12 cellular contexts compared by ENCODE assay signal in genomic region chr5:135890867-135891266, GRCh38. TPM values are rescaled to one million over a fixed set of nuclear protein-coding genes. Genes with fewer than 3 reads are reported as not detected.
DNase-seq lines count a peak whose midpoint lies in the region; ATAC-seq and TF ChIP-seq lines count a peak whose summit lies in the region.
"Had no signal": no experiment of that assay in that cellular context is flagged by ENCODE, and none has a peak within 500 bp of the region (broad histone marks: within the 10 kb centered on the region; RNA-seq: fewer than 3 reads in every experiment).

No MANE protein-coding gene starts in this region.

- no peak overlapping the region for H3K4me3 ChIP-seq in PC-3 (ENCODE audit: low read length)
- H3K4me3 ChIP-seq in CD8-positive, alpha-beta memory T cell (ENCODE audit: low read length) = no peak overlapping the region

- ATAC-seq in GM18505 (IDR thresholded peaks at IDR 0.05; ENCODE audit: unreplicated experiment) (peak; percentile 46), GM19452 (IDR thresholded peaks at IDR 0.05; ENCODE audit: unreplicated experiment) (peak; percentile 68), HG03439 (IDR thresholded peaks at IDR 0.05; ENCODE audit: unreplicated experiment) (peak; percentile 69), PC-3 (no peak)
- ATAC-seq in activated naive CD8-positive, alpha-beta T cell treated with anti-CD3 and anti-CD28 coated beads, Interleukin-2, amount 10 ng/mL, durations not matched to agents 7 days and 5 days (ENCODE audit: low read depth) = peak; percentile 21

- BruUV-seq in PC-3 (replicated peaks; lab: Mats Ljungman, UMichigan) = no TSS peak

- H2AFZ ChIP-seq in PC-3 (ENCODE audit: low read length) = no peak overlapping the region

- H3K4me1 Mint-ChIP-seq in activated naive CD8-positive, alpha-beta T cell treated with anti-CD3 and anti-CD28 coated beads, Interleukin-2, amount 10 ng/mL, durations not matched to agents 7 days and 5 days = peaks cover 8% of the 10 kb centered on the region
- H3K4me1 Mint-ChIP-seq in CD8-positive, alpha-beta memory T cell = peaks cover 8 to 22% (median 14%) of the 10 kb centered on the region in 3 donors

- intact Hi-C loops in PC-3 (cut with micrococcal nuclease) = no loop called here

- TF ChIP-seq POLR2A in GM18505 (IDR thresholded peaks at IDR 0.05; ENCODE audit: borderline replicate concordance, extremely low read depth, insufficient read depth, insufficient read length) = no peak

- DNase-seq in activated naive CD8-positive, alpha-beta T cell treated with anti-CD3 and anti-CD28 coated beads, Interleukin-2, amount 10 ng/mL, durations not matched to agents 7 days and 5 days = no peak
- DNase-seq in anterior cingulate cortex (lab: John Stamatoyannopoulos, UW) (no peak), cortex of kidney (lab: John Stamatoyannopoulos, UW) (no peak), PC-3 (no peak)
- no peak for DNase-seq in CD8-positive, alpha-beta memory T cell
- DNase-seq: left cardiac atrium, NCI-H446 treated with DMSO at 0.1 percent for 48 hours had no signal

- no peaks in the 10 kb centered on the region for H3K36me3 Mint-ChIP-seq in activated naive CD8-positive, alpha-beta T cell treated with anti-CD3 and anti-CD28 coated beads, Interleukin-2, amount 10 ng/mL, durations not matched to agents 7 days and 5 days
- no peaks in the 10 kb centered on the region for H3K36me3 Mint-ChIP-seq in CD8-positive, alpha-beta memory T cell

- H3F3A ChIP-seq in PC-3 (ENCODE audit: low read length, unreplicated experiment) = no peaks in the 10 kb centered on the region

- no peak overlapping the region for H3K27ac ChIP-seq in PC-3 (ENCODE audit: low read length)
- H3K27ac ChIP-seq in CD8-positive, alpha-beta memory T cell (ENCODE audit: low read depth, low read length) = no peak overlapping the region

- CTCF ChIA-PET in PC-3 (lab: Charles Lee) = no interaction called here
- CTCF ChIA-PET in CD8-positive, alpha-beta memory T cell (lab: Charles Lee) = interaction anchor here (0.7 to 1.6 kb wide), 3 partner anchors 9 to 80 kb away, joined by 3 read pairs; no protein-coding TSS in a partner anchor

- no peaks in the 10 kb centered on the region for H3K27me3 ChIP-seq in PC-3 (ENCODE audit: low read length)
- H3K27me3 ChIP-seq in CD8-positive, alpha-beta memory T cell (ENCODE audit: insufficient read depth, low read length, poor library complexity, severe bottlenecking) = no peaks in the 10 kb centered on the region

- H3K9me3 Mint-ChIP-seq in activated naive CD8-positive, alpha-beta T cell treated with anti-CD3 and anti-CD28 coated beads, Interleukin-2, amount 10 ng/mL, durations not matched to agents 7 days and 5 days = no peaks in the 10 kb centered on the region
- no peaks in the 10 kb centered on the region for H3K9me3 Mint-ChIP-seq in CD8-positive, alpha-beta memory T cell

- H3K4me2 ChIP-seq in PC-3 (ENCODE audit: low read length) = no peak overlapping the region

- H3K9ac ChIP-seq in PC-3 (ENCODE audit: low read length) = no peak overlapping the region

- H3K27me3 Mint-ChIP-seq in activated naive CD8-positive, alpha-beta T cell treated with anti-CD3 and anti-CD28 coated beads, Interleukin-2, amount 10 ng/mL, durations not matched to agents 7 days and 5 days = peaks cover 21% of the 10 kb centered on the region
- peaks cover 9 to 17% of the 10 kb centered on the region in 2 donors for H3K27me3 Mint-ChIP-seq in CD8-positive, alpha-beta memory T cell

- H3K27ac Mint-ChIP-seq in activated naive CD8-positive, alpha-beta T cell treated with anti-CD3 and anti-CD28 coated beads, Interleukin-2, amount 10 ng/mL, durations not matched to agents 7 days and 5 days = no peak overlapping the region
- no peak overlapping the region for H3K27ac Mint-ChIP-seq in CD8-positive, alpha-beta memory T cell

- H3K36me3 ChIP-seq in PC-3 (ENCODE audit: low read depth, low read length) = no peaks in the 10 kb centered on the region
- no peaks in the 10 kb centered on the region for H3K36me3 ChIP-seq in CD8-positive, alpha-beta memory T cell (ENCODE audit: insufficient read depth, low read length)

- H3K79me2 ChIP-seq in PC-3 (ENCODE audit: low read length) = no peaks in the 10 kb centered on the region

- peaks cover 5% of the 10 kb centered on the region; the same call in 1 of the 2 replicates for H3K4me1 ChIP-seq in PC-3 (ENCODE audit: insufficient read depth, low read length)
- H3K4me1 ChIP-seq in CD8-positive, alpha-beta memory T cell (ENCODE audit: insufficient read depth, low read length) = peaks cover 5% of the 10 kb centered on the region

- H3K4me3 Mint-ChIP-seq in activated naive CD8-positive, alpha-beta T cell treated with anti-CD3 and anti-CD28 coated beads, Interleukin-2, amount 10 ng/mL, durations not matched to agents 7 days and 5 days = no peak overlapping the region
- H3K4me3 Mint-ChIP-seq in CD8-positive, alpha-beta memory T cell = no peak overlapping the region

- H4K20me1 ChIP-seq in PC-3 (ENCODE audit: low read length) = no peaks in the 10 kb centered on the region

- H3K9me3 ChIP-seq in PC-3 (ENCODE audit: low read length) = no peaks in the 10 kb centered on the region
- no peaks in the 10 kb centered on the region for H3K9me3 ChIP-seq in CD8-positive, alpha-beta memory T cell (ENCODE audit: low read length)

- TF ChIP-seq CTCF in PC-3 (conservative IDR thresholded peaks at IDR 0.05; ENCODE audit: low read depth, low read length) = no peak

- H3K9me2 ChIP-seq in PC-3 (replicated peaks; ENCODE audit: low read length) = no peaks in the 10 kb centered on the region

- POLR2A ChIA-PET in activated naive CD8-positive, alpha-beta T cell treated with anti-CD3 and anti-CD28 coated beads, Interleukin-2, amount 10 ng/mL, durations not matched to agents 7 days and 5 days (lab: Charles Lee) = interaction anchor here (0.6 to 0.7 kb wide), 2 partner anchors 18 to 63 kb away, joined by 3 to 4 read pairs; no protein-coding TSS in a partner anchor
- POLR2A ChIA-PET in PC-3 (lab: Charles Lee; ENCODE audit: unreplicated experiment) = no interaction called here
- POLR2A ChIA-PET in CD8-positive, alpha-beta memory T cell (lab: Charles Lee) = no interaction called here

RNA-seq across cellular contexts. Expression of gene IL9, which starts 4.8 kb away (rescaled TPM):
- not detected for total RNA-seq in activated naive CD8-positive, alpha-beta T cell treated with anti-CD3 and anti-CD28 coated beads, Interleukin-2, amount 10 ng/mL, durations not matched to agents 7 days and 5 days
- total RNA-seq in PC-3 (2014; rRNA removed) = not detected in 2 replicates
- 10 to 100 TPM; 12.5 to 13.0 TPM for total RNA-seq in CD8-positive, alpha-beta memory T cell
- not detected for polyA plus RNA-seq in CD8-positive, alpha-beta memory T cell
- total RNA-seq: left cardiac atrium, right cardiac atrium, urinary bladder had no signal
- polyA plus RNA-seq: right cardiac atrium, urinary bladder had no signal

RNA-seq across cellular contexts. Expression of gene SLC25A48, which starts 56.4 kb away (rescaled TPM):
- not detected for total RNA-seq in activated naive CD8-positive, alpha-beta T cell treated with anti-CD3 and anti-CD28 coated beads, Interleukin-2, amount 10 ng/mL, durations not matched to agents 7 days and 5 days
- total RNA-seq in PC-3 (2014; rRNA removed) = not detected in 2 replicates
- total RNA-seq in CD8-positive, alpha-beta memory T cell = not detected
- polyA plus RNA-seq in CD8-positive, alpha-beta memory T cell = not detected
- total RNA-seq: right cardiac atrium had no signal

Comparison
In these comparisons a context has a peak if more than half of its experiments do, and no peak if none do; other contexts are left out.
1. RNA of gene IL9, which starts 4.8 kb away (total RNA-seq): 12.5 to 13.0 TPM in CD8-positive, alpha-beta memory T cell; not detected in activated naive CD8-positive, alpha-beta T cell treated with anti-CD3 and anti-CD28 coated beads, Interleukin-2, amount 10 ng/mL, durations not matched to agents 7 days and 5 days and not detected in PC-3; every median in the first group is over 10 times any median in the second.